ENCODE assay signal across 19 cellular contexts in genomic region chr6:18028332-18028731, GRCh38. TPM values are rescaled to one million over a fixed set of nuclear protein-coding genes. Genes with fewer than 3 reads are reported as not detected.
DNase-seq lines count a peak whose midpoint lies in the region; ATAC-seq, FAIRE-seq and TF ChIP-seq lines count a peak whose summit lies in the region.
"Had no signal": no experiment of that assay in that cellular context is flagged by ENCODE, and none has a peak within 500 bp of the region (broad histone marks: within the 10 kb centered on the region; RNA-seq: fewer than 3 reads in every experiment).

No MANE protein-coding gene starts in this region.

- CTCF ChIA-PET in GM10248 (lab: Yijun Ruan, JAX), result no interaction called here
- CTCF ChIA-PET in K562 (lab: Yijun Ruan, JAX; ENCODE audit: low intra/inter-chr PET ratio), result no interaction called here

- TF ChIP-seq EP300 in K562 (IDR thresholded peaks at IDR 0.05; ENCODE audit: low read length), result no peak

- TF ChIP-seq POLR2A in K562 (conservative IDR thresholded peaks at IDR 0.05), result no peak
- TF ChIP-seq POLR2A in prostate gland (IDR thresholded peaks at IDR 0.05), result no peak

- FAIRE-seq in K562 (lab: Jason Lieb, UNC), result no peak
- FAIRE-seq: G401.6, GM12892, H54, HepG2, HTR-8/SVneo had no signal

- no peak overlapping the region for H3K4me3 ChIP-seq in K562
- H3K4me3 ChIP-seq in prostate gland, result no peak overlapping the region
- H3K4me3 ChIP-seq: BLaER1 treated with 17β-estradiol and CSF1 and Interleukin-3, amounts not matched to agents 10 nM and 100 nM had no signal

- TF ChIP-seq CTCF in GM10248 (IDR thresholded peaks at IDR 0.05; ENCODE audit: control extremely low read depth, extremely low read depth, low read depth, missing control alignments) (no peak), K562 (IDR thresholded peaks at IDR 0.05 in 2 of 3, conservative IDR thresholded peaks at IDR 0.05 in 1 of 3; ENCODE audit: insufficient read depth in 2 of 3, low read depth in 1 of 3, low read length in 3 of 3) (no peak), prostate gland (IDR thresholded peaks at IDR 0.05) (no peak)

- in situ Hi-C loops in K562 (cut with MboI), result no loop called here

- ATAC-seq in K562, result no peak
- ATAC-seq in stimulated activated naive CD8-positive, alpha-beta T cell treated with anti-CD3 and anti-CD28 coated beads, Interleukin-15, Interleukin-2, amounts not matched to agents 100 U/mL and 50 U/mL, for 24 hours, result no peak
- ATAC-seq: HepG2 had no signal

- POLR2A ChIA-PET in GM10248 (lab: Yijun Ruan, JAX) (no interaction called here), K562 (lab: Yijun Ruan, JAX) (interaction anchor here (1.3 to 1.8 kb wide), 2 partner anchors 8 to 10 kb away, joined by 3 to 7 read pairs; no protein-coding TSS in a partner anchor)

- BruUV-seq in K562 (replicated peaks; lab: Mats Ljungman, UMichigan), result no TSS peak

- no peak for TF ChIP-seq RAD21 in K562 (CRISPR knock-in tag; conservative IDR thresholded peaks at IDR 0.05 in 1 of 2, IDR thresholded peaks at IDR 0.05 in 1 of 2)

- intact Hi-C loops in K562 (cut with micrococcal nuclease), result no loop called here
- intact Hi-C loops in prostate gland (cut with DNase I), result no loop called here

- H4K20me1 ChIP-seq in K562 (replicated peaks; ENCODE audit: control insufficient read depth, insufficient read depth, low read length), result no peaks in the 10 kb centered on the region
- H4K20me1 ChIP-seq: BLaER1 treated with 17β-estradiol and CSF1 and Interleukin-3, amounts not matched to agents 10 nM and 100 nM had no signal

- 10% methylated on average over 2 of the region's 2 CpGs for WGBS in K562 (ENCODE audit: insufficient coverage, low coverage, missing lambda C conversion rate)
- WGBS in prostate gland, result 8% methylated on average over 2 of the region's 2 CpGs

- H3K9me3 ChIP-seq in K562 (replicated peaks; ENCODE audit: control insufficient read depth, insufficient read depth, low read depth, low read length) (no peaks in the 10 kb centered on the region), prostate gland (no peaks in the 10 kb centered on the region)
- H3K9me3 ChIP-seq: BLaER1 treated with 17β-estradiol and CSF1 and Interleukin-3, amounts not matched to agents 10 nM and 100 nM had no signal

- H3K9ac ChIP-seq in K562 (ENCODE audit: insufficient read depth in 1 of 2, low read depth in 2 of 2, low read length in 2 of 2), result no peak overlapping the region
- H3K9ac ChIP-seq: BLaER1 treated with 17β-estradiol and CSF1 and Interleukin-3, amounts not matched to agents 10 nM and 100 nM had no signal

- H3K79me2 ChIP-seq in K562 (ENCODE audit: control insufficient read depth, insufficient read depth, low read length), result no peaks in the 10 kb centered on the region

- H3K9me1 ChIP-seq in K562 (ENCODE audit: control insufficient read depth, insufficient read depth, low read length), result no peaks in the 10 kb centered on the region

- H3K27ac ChIP-seq in K562 (ENCODE audit: extremely low read depth, low read depth, low read length) (no peak overlapping the region), epithelial cell of prostate (peak overlapping the region; percentile 64), prostate gland (peak overlapping the region in 1 of 2 donors; percentile 56)
- H3K27ac ChIP-seq: BLaER1 treated with 17β-estradiol and CSF1 and Interleukin-3, amounts not matched to agents 10 nM and 100 nM had no signal

- H3K27me3 ChIP-seq in K562 (ENCODE audit: control insufficient read depth in 2 of 2, insufficient read depth in 2 of 2, low read length in 2 of 2) (no peaks in the 10 kb centered on the region), prostate gland (replicated peaks; ENCODE audit: insufficient read depth) (no peaks in the 10 kb centered on the region)
- H3K27me3 ChIP-seq: BLaER1 treated with 17β-estradiol and CSF1 and Interleukin-3, amounts not matched to agents 10 nM and 100 nM had no signal

- H2AFZ ChIP-seq in K562 (ENCODE audit: low read depth, low read length), result peak overlapping the region; percentile 30

- DNase-seq in GM10248 (ENCODE audit: extremely low spot score) (peak; percentile 1), K562 (ENCODE audit: extremely low read depth in 1 of 4, low spot score in 3 of 4) (peak in 1 of 4 experiments; percentile 11), epithelial cell of prostate (ENCODE audit: low read depth, low spot score) (peak; percentile 50), prostate gland (ENCODE audit: low spot score) (peak; percentile 22), NK-92 (lab: John Stamatoyannopoulos, UW; ENCODE audit: unreplicated experiment) (no peak), MV-4-11 (lab: John Stamatoyannopoulos, UW) (no peak)
- DNase-seq in activated naive CD4-positive, alpha-beta T cell (lab: John Stamatoyannopoulos, UW), result no peak
- no peak for DNase-seq in stimulated activated naive CD8-positive, alpha-beta T cell treated with anti-CD3 and anti-CD28 coated beads, Interleukin-15, Interleukin-2, amounts not matched to agents 100 U/mL and 50 U/mL, for 24 hours
- DNase-seq: ACHN; Calu3; CD4-positive, CD25-positive, alpha-beta regulatory T cell; DMS79 treated with DMSO at 0.1 percent for 48 hours; EL had no signal

- no peak overlapping the region for H3K4me2 ChIP-seq in K562 (ENCODE audit: insufficient read depth, low read length)
- H3K4me2 ChIP-seq: BLaER1 treated with 17β-estradiol and CSF1 and Interleukin-3, amounts not matched to agents 10 nM and 100 nM had no signal

- no peaks in the 10 kb centered on the region for H3K36me3 ChIP-seq in K562 (ENCODE audit: control insufficient read depth, insufficient read depth, low read length)
- no peaks in the 10 kb centered on the region for H3K36me3 ChIP-seq in prostate gland
- H3K36me3 ChIP-seq: BLaER1 treated with 17β-estradiol and CSF1 and Interleukin-3, amounts not matched to agents 10 nM and 100 nM had no signal

- H3K4me1 ChIP-seq in K562 (replicated peaks in 1 of 2; ENCODE audit: control insufficient read depth in 2 of 2, insufficient read depth in 2 of 2, low read length in 2 of 2) (peaks cover 4 to 8% of the 10 kb centered on the region in 2 experiments; a peak in 2 of 5 replicates), prostate gland (replicated peaks) (no peaks in the 10 kb centered on the region)
- H3K4me1 ChIP-seq: BLaER1 treated with 17β-estradiol and CSF1 and Interleukin-3, amounts not matched to agents 10 nM and 100 nM had no signal

TF ChIP-seq in K562, 482 proteins besides CTCF, POLR2A, EP300 and RAD21 (continues in another document):
- TF ChIP-seq MEIS2 (IDR thresholded peaks at IDR 0.05; ENCODE audit: partially characterized antibody) (peak; percentile 76), PHB2 (IDR thresholded peaks at IDR 0.05; ENCODE audit: low read depth) (no peak), PKNOX1 (IDR thresholded peaks at IDR 0.05) (peak; percentile 47), L3MBTL2 (IDR thresholded peaks at IDR 0.05) (0 out of 2 replicates have a peak, but pooled peaks have one; percentile 5), ZNF668 (CRISPR knock-in tag; IDR thresholded peaks at IDR 0.05) (no peak), ETV5 (CRISPR knock-in tag; IDR thresholded peaks at IDR 0.05; ENCODE audit: low read depth) (no peak), ZNF830 (CRISPR knock-in tag; IDR thresholded peaks at IDR 0.05) (no peak), MAX (CRISPR knock-in tag; IDR thresholded peaks at IDR 0.05) (no peak), NUFIP1 (IDR thresholded peaks at IDR 0.05; ENCODE audit: partially characterized antibody) (no peak), PHF20 (IDR thresholded peaks at IDR 0.05; ENCODE audit: partially characterized antibody) (no peak), IRF2 (CRISPR knock-in tag; IDR thresholded peaks at IDR 0.05) (no peak), ELK1 (CRISPR knock-in tag; IDR thresholded peaks at IDR 0.05) (no peak), ZNF212 (CRISPR knock-in tag; IDR thresholded peaks at IDR 0.05) (no peak)

RNA-seq across cellular contexts. Expression of gene KIF13A, which starts 40.9 kb away (rescaled TPM):
- total RNA-seq in K562 (2011; cell fraction: chromatin; rRNA removed; ENCODE audit: low replicate concordance), result 104 and 140 TPM in 2 replicates
- total RNA-seq in K562 (2011; cell fraction: nucleolus; rRNA removed), result 46.7 and 52.6 TPM in 2 replicates
- 47.2 and 119 TPM in 2 replicates for total RNA-seq in K562 (2011; cell fraction: nucleoplasm; rRNA removed)
- total RNA-seq in K562 (2014; rRNA removed) (21.0 and 30.1 TPM in 2 replicates), K562 (2014; rRNA removed; fragmentation: Illumina TruSeq; extraction: Trizol) (37.5 and 39.3 TPM in 2 replicates), K562 (2015; rRNA removed; fragmentation: Illumina TruSeq; extraction: Trizol) (43.2 and 44.3 TPM in 2 replicates), K562 (2021) (30.1 and 33.8 TPM in 2 replicates), prostate gland (10 to 100 TPM; 36.8 to 57.5 TPM)
- polyA plus RNA-seq in K562 (2011; rRNA removed) (29.5 and 31.8 TPM in 2 replicates), K562 (2014; fragmentation: Illumina TruSeq; extraction: Trizol) (28.2 and 29.7 TPM in 2 replicates), K562 (2014; fragmentation: Nextera tagmentation; extraction: Ambion mirVana) (1 to 10 TPM; 3.6 to 4.3 TPM), K562 (2014; rRNA removed) (22.5 and 22.6 TPM in 2 replicates)
- 15.8 and 22.8 TPM in 2 replicates for polyA plus RNA-seq in K562 (2011; cell fraction: cytosol; rRNA removed)
- 33.0 and 34.3 TPM in 2 replicates for polyA plus RNA-seq in K562 (2011; cell fraction: nucleus; rRNA removed)
- 25.3 and 25.9 TPM in 2 replicates for polyA plus RNA-seq in K562 (2012)
- polyA minus RNA-seq in K562 (2011; rRNA and poly(A)+ RNA removed), result 58.2 and 66.9 TPM in 2 replicates
- polyA minus RNA-seq in K562 (2011; cell fraction: cytosol; rRNA and poly(A)+ RNA removed), result 27.8 and 31.0 TPM in 2 replicates
- polyA minus RNA-seq in K562 (2011; cell fraction: nucleus; rRNA and poly(A)+ RNA removed), result 52.9 and 92.3 TPM in 2 replicates
- polyA plus RNA-seq: CD4-positive, CD25-positive, alpha-beta regulatory T cell had no signal

Comparison
In these comparisons a context has a peak if more than half of its experiments do, and no peak if none do; other contexts are left out.
1. DNase-seq: peak in GM10248 (single experiment), epithelial cell of prostate (single experiment) and prostate gland (single experiment); none in activated naive CD4-positive, alpha-beta T cell (0 of 4), NK-92 (single experiment), MV-4-11 (single experiment) and stimulated activated naive CD8-positive, alpha-beta T cell treated with anti-CD3 and anti-CD28 coated beads, Interleukin-15, Interleukin-2, amounts not matched to agents 100 U/mL and 50 U/mL, for 24 hours (single experiment).